In genomic region chr18:58512161-58512581, GRCh38 we compare ENCODE assay signal across 19 cellular contexts.
DNase-seq lines count a peak whose midpoint lies in the region; ATAC-seq and TF ChIP-seq lines count a peak whose summit lies in the region.
"Had no signal": no experiment of that assay in that cellular context is flagged by ENCODE, and none has a peak within 500 bp of the region (broad histone marks: within the 10 kb centered on the region; RNA-seq: fewer than 3 reads in every experiment).

No MANE protein-coding gene starts in this region.

- H3K36me3 Mint-ChIP-seq in nephron (ENCODE audit: low read depth) = no peaks in the 10 kb centered on the region
- H3K36me3 Mint-ChIP-seq: CD4-positive, CD25-positive, alpha-beta regulatory T cell had no signal

- H3K4me3 Mint-ChIP-seq in nephron = no peak overlapping the region
- H3K4me3 Mint-ChIP-seq: CD4-positive, CD25-positive, alpha-beta regulatory T cell had no signal

- H3K4me1 Mint-ChIP-seq in nephron = peaks cover 10% of the 10 kb centered on the region
- H3K4me1 Mint-ChIP-seq: CD4-positive, CD25-positive, alpha-beta regulatory T cell had no signal

- no peak for TF ChIP-seq CTCF in nephron (IDR thresholded peaks at IDR 0.05; ENCODE audit: unreplicated experiment in 3 of 3)

- peak; percentile 75 for DNase-seq in ELF-1 (ENCODE audit: low read depth, low spot score)
- DNase-seq in NCI-H146 (lab: John Stamatoyannopoulos, UW) = peak; percentile 92
- DNase-seq in globus pallidus (ENCODE audit: low spot score) = peak; percentile 37
- no peak for DNase-seq in COLO668 (lab: John Stamatoyannopoulos, UW; ENCODE audit: unreplicated experiment)
- no peak for DNase-seq in NCI-H2081 treated with DMSO at 0.1 percent for 48 hours (lab: John Stamatoyannopoulos, UW)
- DNase-seq: activated naive CD4-positive, alpha-beta T cell treated with anti-CD3 and anti-CD28 coated beads, Interleukin-2, amount 50 U/mL, for 16 hours; activated T-cell treated with anti-CD3 and anti-CD28 coated beads, Interleukin-2, amount 50 U/mL, for 48 hours; aorta; CD4-positive, CD25-positive, alpha-beta regulatory T cell; DMS79; effector CD8-positive, alpha-beta T cell; gastrocnemius medialis; HCEC 1CT; NCI-H1092; occipital lobe; T-helper 9 cell had no signal

- H3K27ac Mint-ChIP-seq in nephron = peak overlapping the region; percentile 30 to 44 (median 34)

- H3K9me3 Mint-ChIP-seq in nephron = no peaks in the 10 kb centered on the region

- peaks cover 4% of the 10 kb centered on the region for H3K27me3 Mint-ChIP-seq in nephron (ENCODE audit: low read depth)
- H3K27me3 Mint-ChIP-seq: CD4-positive, CD25-positive, alpha-beta regulatory T cell had no signal

- no peak for ATAC-seq in GM21360 (IDR thresholded peaks at IDR 0.05; ENCODE audit: unreplicated experiment)
- no peak for ATAC-seq in GM19328 (IDR thresholded peaks at IDR 0.05; ENCODE audit: unreplicated experiment)
- ATAC-seq: gastrocnemius medialis had no signal

Comparison
In these comparisons a context has a peak if more than half of its experiments do, and no peak if none do; other contexts are left out.
1. DNase-seq: peak in ELF-1 (single experiment), NCI-H146 (single experiment) and globus pallidus (single experiment); none in COLO668 (single experiment) and NCI-H2081 treated with DMSO at 0.1 percent for 48 hours (single experiment).